ENCODE assay signal across 1 cellular context in the genomic region with DNA sequence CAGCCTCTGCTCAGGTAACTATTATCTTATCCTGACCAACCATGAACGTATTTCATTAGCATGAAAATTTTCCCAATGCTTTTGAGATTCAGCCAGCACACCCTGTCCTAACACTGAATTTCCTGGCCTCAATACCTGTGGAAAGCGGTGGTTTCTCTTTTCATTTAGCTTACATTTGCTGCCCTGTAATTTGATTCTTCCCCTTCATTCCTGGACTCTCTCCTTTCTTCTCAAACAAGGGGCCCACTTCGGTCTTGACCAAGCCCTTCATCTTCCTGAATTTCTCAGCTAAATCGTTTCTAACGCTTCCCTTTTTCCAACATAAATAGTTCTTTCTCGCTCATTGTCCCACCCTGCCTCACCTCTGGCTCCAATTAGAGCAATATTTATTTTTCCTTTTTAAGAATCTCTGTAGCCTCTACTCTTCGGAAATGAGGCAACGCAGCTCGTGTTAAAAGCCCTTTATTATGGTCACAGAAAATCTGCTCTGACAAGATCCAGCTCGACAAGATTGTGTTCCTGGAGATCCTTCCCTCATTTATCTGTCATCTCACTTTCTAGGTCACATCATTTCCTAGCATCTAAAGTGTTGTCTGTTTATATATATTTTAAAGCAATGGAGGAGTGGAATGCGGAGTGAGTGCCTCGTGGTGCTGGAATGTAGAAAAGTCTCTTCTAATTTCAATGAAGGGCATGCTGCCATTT.
TF ChIP-seq lines count a peak whose summit lies in the region.

No MANE protein-coding gene starts in this region.

TF ChIP-seq in GM23338, 12 proteins besides CTCF, POLR2A, EP300 and RAD21 (continued from another document):
- TF ChIP-seq, protein P1, sequence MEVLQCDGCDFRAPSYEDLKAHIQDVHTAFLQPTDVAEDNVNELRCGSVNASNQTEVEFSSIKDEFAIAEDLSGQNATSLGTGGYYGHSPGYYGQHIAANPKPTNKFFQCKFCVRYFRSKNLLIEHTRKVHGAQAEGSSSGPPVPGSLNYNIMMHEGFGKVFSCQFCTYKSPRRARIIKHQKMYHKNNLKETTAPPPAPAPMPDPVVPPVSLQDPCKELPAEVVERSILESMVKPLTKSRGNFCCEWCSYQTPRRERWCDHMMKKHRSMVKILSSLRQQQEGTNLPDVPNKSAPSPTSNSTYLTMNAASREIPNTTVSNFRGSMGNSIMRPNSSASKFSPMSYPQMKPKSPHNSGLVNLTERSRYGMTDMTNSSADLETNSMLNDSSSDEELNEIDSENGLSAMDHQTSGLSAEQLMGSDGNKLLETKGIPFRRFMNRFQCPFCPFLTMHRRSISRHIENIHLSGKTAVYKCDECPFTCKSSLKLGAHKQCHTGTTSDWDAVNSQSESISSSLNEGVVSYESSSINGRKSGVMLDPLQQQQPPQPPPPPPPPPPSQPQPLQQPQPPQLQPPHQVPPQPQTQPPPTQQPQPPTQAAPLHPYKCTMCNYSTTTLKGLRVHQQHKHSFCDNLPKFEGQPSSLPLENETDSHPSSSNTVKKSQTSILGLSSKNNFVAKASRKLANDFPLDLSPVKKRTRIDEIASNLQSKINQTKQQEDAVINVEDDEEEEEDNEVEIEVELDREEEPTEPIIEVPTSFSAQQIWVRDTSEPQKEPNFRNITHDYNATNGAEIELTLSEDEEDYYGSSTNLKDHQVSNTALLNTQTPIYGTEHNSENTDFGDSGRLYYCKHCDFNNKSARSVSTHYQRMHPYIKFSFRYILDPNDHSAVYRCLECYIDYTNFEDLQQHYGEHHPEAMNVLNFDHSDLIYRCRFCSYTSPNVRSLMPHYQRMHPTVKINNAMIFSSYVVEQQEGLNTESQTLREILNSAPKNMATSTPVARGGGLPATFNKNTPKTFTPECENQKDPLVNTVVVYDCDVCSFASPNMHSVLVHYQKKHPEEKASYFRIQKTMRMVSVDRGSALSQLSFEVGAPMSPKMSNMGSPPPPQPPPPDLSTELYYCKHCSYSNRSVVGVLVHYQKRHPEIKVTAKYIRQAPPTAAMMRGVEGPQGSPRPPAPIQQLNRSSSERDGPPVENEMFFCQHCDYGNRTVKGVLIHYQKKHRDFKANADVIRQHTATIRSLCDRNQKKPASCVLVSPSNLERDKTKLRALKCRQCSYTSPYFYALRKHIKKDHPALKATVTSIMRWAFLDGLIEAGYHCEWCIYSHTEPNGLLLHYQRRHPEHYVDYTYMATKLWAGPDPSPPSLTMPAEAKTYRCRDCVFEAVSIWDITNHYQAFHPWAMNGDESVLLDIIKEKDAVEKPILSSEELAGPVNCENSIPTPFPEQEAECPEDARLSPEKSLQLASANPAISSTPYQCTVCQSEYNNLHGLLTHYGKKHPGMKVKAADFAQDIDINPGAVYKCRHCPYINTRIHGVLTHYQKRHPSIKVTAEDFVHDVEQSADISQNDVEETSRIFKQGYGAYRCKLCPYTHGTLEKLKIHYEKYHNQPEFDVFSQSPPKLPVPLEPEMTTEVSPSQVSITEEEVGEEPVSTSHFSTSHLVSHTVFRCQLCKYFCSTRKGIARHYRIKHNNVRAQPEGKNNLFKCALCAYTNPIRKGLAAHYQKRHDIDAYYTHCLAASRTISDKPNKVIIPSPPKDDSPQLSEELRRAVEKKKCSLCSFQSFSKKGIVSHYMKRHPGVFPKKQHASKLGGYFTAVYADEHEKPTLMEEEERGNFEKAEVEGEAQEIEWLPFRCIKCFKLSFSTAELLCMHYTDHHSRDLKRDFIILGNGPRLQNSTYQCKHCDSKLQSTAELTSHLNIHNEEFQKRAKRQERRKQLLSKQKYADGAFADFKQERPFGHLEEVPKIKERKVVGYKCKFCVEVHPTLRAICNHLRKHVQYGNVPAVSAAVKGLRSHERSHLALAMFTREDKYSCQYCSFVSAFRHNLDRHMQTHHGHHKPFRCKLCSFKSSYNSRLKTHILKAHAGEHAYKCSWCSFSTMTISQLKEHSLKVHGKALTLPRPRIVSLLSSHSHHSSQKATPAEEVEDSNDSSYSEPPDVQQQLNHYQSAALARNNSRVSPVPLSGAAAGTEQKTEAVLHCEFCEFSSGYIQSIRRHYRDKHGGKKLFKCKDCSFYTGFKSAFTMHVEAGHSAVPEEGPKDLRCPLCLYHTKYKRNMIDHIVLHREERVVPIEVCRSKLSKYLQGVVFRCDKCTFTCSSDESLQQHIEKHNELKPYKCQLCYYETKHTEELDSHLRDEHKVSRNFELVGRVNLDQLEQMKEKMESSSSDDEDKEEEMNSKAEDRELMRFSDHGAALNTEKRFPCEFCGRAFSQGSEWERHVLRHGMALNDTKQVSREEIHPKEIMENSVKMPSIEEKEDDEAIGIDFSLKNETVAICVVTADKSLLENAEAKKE (CRISPR knock-in tag; IDR thresholded peaks at IDR 0.05) = no peak
- TF ChIP-seq NANOG (IDR thresholded peaks at IDR 0.05; ENCODE audit: borderline replicate concordance) (no peak), EZH2phosphoT487 (IDR thresholded peaks at IDR 0.05; ENCODE audit: unreplicated experiment) (no peak), STAT1 (IDR thresholded peaks at IDR 0.05; ENCODE audit: unreplicated experiment) (no peak), ZNF331 (CRISPR knock-in tag; IDR thresholded peaks at IDR 0.05; ENCODE audit: low read depth) (no peak), POLR2AphosphoS5 (IDR thresholded peaks at IDR 0.05; ENCODE audit: low read depth) (no peak), ZNF114 (CRISPR knock-in tag; IDR thresholded peaks at IDR 0.05) (no peak)
